Comparison of ENCODE assay signal across 1 cellular context in genomic region chr19:55305983-55306562, GRCh38.
A peak's percentile ranks its signal among the peaks of the same experiment; 100 is the strongest.
TF ChIP-seq lines count a peak whose summit lies in the region.

No MANE protein-coding gene starts in this region.

TF ChIP-seq in GM12878, 131 proteins besides CTCF, POLR2A, EP300 and RAD21:
- TF ChIP-seq SIX5 (IDR thresholded peaks at IDR 0.05; ENCODE audit: low read depth, low read length, severe bottlenecking) (peak; percentile 41), HDAC6 (IDR thresholded peaks at IDR 0.05; ENCODE audit: unreplicated experiment) (no peak)
